In the genomic region with DNA sequence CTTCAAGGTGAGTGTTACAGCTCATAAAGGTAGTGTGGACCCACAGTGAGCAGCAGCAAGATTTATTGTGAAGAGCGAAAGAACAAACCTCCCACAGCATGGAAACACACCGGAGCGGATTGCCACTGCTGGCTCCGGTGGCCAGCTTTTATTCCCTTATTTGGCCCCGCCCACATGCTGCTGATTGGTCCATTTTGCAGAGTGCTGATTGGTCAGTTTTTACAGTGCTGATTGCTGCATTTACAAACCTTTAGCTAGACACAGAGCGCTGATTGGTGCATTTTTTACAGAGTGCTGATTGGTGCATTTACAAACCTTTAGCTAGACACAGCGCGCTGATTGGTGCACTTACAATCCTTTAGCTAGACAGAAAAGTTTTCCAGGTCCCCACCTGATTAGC, we compare ENCODE assay signal across 8 cellular contexts.
DNase-seq lines count a peak whose midpoint lies in the region; ATAC-seq, FAIRE-seq and TF ChIP-seq lines count a peak whose summit lies in the region.
"Not testable (repeated sequence)": the region's sequence is repeated elsewhere in the genome, so short reads cannot be mapped to it uniquely, and the experiment has no call there.

No MANE protein-coding gene starts in this region.

- H3K36me3 ChIP-seq in BLaER1 treated with 17β-estradiol and CSF1 and Interleukin-3, amounts not matched to agents 10 nM and 100 nM; GM12878 (ENCODE audit: control insufficient read depth in 2 of 2, insufficient read depth in 2 of 2, low read length in 1 of 2); upper lobe of left lung: not testable (repeated sequence)

- not testable (repeated sequence) for TF ChIP-seq EP300 in GM12878 (IDR thresholded peaks at IDR 0.05; ENCODE audit: borderline replicate concordance in 1 of 2, control insufficient read depth in 1 of 2, low read depth in 2 of 2, low read length in 2 of 2); upper lobe of left lung (IDR thresholded peaks at IDR 0.05)

- H3K27me3 Mint-ChIP-seq in activated CD4-positive, alpha-beta T cell treated with anti-CD3 and anti-CD28 coated beads, Interleukin-2, amount 10 ng/mL, durations not matched to agents 24 days and 14 days; immature natural killer cell (ENCODE audit: low read depth in 3 of 3): not testable (repeated sequence)
- H3K27me3 Mint-ChIP-seq in activated T-helper 17 cell treated with anti-CD3 and anti-CD28 coated beads, Interleukin-2, amount 50 U/mL, for 72 hours, result peaks cover 31% of the 10 kb centered on the region
- H3K27me3 Mint-ChIP-seq in natural killer cell treated with Interleukin-12 subunit alpha and Interleukin-12 subunit beta and Interleukin-15 and Interleukin-18, amount 100 ng/mL, for 72 hours, result peaks cover 18 to 31% of the 10 kb centered on the region in 2 donors

- in situ Hi-C loops in GM12878 (cut with MboI), result not testable (repeated sequence)

- peaks cover 22% of the 10 kb centered on the region for H3K9me3 Mint-ChIP-seq in activated CD4-positive, alpha-beta T cell treated with anti-CD3 and anti-CD28 coated beads, Interleukin-2, amount 10 ng/mL, durations not matched to agents 24 days and 14 days
- H3K9me3 Mint-ChIP-seq in activated T-helper 17 cell treated with anti-CD3 and anti-CD28 coated beads, Interleukin-2, amount 50 U/mL, for 72 hours; natural killer cell treated with Interleukin-12 subunit alpha and Interleukin-12 subunit beta and Interleukin-15 and Interleukin-18, amount 100 ng/mL, for 72 hours: not testable (repeated sequence)
- peaks cover 2 to 16% (median 7%) of the 10 kb centered on the region in 6 donors for H3K9me3 Mint-ChIP-seq in immature natural killer cell

- not testable (repeated sequence) for TF ChIP-seq RAD21 in GM12878 (IDR thresholded peaks at IDR 0.05; ENCODE audit: insufficient read depth, low read depth, low read length)

- not testable (repeated sequence) for H3K9ac ChIP-seq in BLaER1 treated with 17β-estradiol and CSF1 and Interleukin-3, amounts not matched to agents 10 nM and 100 nM; GM12878 (ENCODE audit: control insufficient read depth, insufficient read depth, low read length)

- CTCF ChIA-PET in GM12878 (lab: Yijun Ruan, JAX), result not testable (repeated sequence)

- SMC1A ChIA-PET in GM12878 (lab: Charles Lee; ENCODE audit: uncharacterized antibody, unreplicated experiment), result interaction anchor here (0.9 kb wide), 1 partner anchor 113 kb away, joined by 3 read pairs; no protein-coding TSS in a partner anchor

- H3K27me3 ChIP-seq in BLaER1 treated with 17β-estradiol and CSF1 and Interleukin-3, amounts not matched to agents 10 nM and 100 nM; GM12878 (replicated peaks in 1 of 2; ENCODE audit: control insufficient read depth in 2 of 2, insufficient read depth in 2 of 2, low read length in 1 of 2); upper lobe of left lung: not testable (repeated sequence)

- peaks cover 26 to 36% (median 33%) of the 10 kb centered on the region in 11 experiments for H3K9me3 ChIP-seq in BLaER1 treated with 17β-estradiol and CSF1 and Interleukin-3, amounts not matched to agents 10 nM and 100 nM (replicated peaks in 1 of 11)
- not testable (repeated sequence) for H3K9me3 ChIP-seq in GM12878 (replicated peaks; ENCODE audit: control insufficient read depth, insufficient read depth, low read length); upper lobe of left lung

- H3K27ac Mint-ChIP-seq in activated CD4-positive, alpha-beta T cell treated with anti-CD3 and anti-CD28 coated beads, Interleukin-2, amount 10 ng/mL, durations not matched to agents 24 days and 14 days; activated T-helper 17 cell treated with anti-CD3 and anti-CD28 coated beads, Interleukin-2, amount 50 U/mL, for 72 hours; immature natural killer cell; natural killer cell treated with Interleukin-12 subunit alpha and Interleukin-12 subunit beta and Interleukin-15 and Interleukin-18, amount 100 ng/mL, for 72 hours: not testable (repeated sequence)

- DNase-seq in NAMALWA (ENCODE audit: low spot score), result peak; percentile 15
- DNase-seq in activated CD4-positive, alpha-beta T cell treated with anti-CD3 and anti-CD28 coated beads, Interleukin-2, amount 10 ng/mL, durations not matched to agents 24 days and 14 days; GM12878 (ENCODE audit: low read depth, low spot score); natural killer cell treated with Interleukin-12 subunit alpha and Interleukin-12 subunit beta and Interleukin-15 and Interleukin-18, amount 100 ng/mL, for 72 hours (ENCODE audit: low spot score); upper lobe of left lung: not testable (repeated sequence)
- DNase-seq in immature natural killer cell, result peak in 1 of 3 donors; percentile 5

- not testable (repeated sequence) for TF ChIP-seq POLR2A in GM12878 (IDR thresholded peaks at IDR 0.05; ENCODE audit: low read depth, low read length)
- peak in 1 of 4 donors; percentile 32 for TF ChIP-seq POLR2A in upper lobe of left lung (IDR thresholded peaks at IDR 0.05)

- intact Hi-C loops in activated CD4-positive, alpha-beta T cell treated with anti-CD3 and anti-CD28 coated beads, Interleukin-2, amount 10 ng/mL, durations not matched to agents 24 days and 14 days (cut with micrococcal nuclease); GM12878 (cut with micrococcal nuclease; ENCODE audit: unreplicated experiment): not testable (repeated sequence)

- peaks cover 16 to 76% (median 42%) of the 10 kb centered on the region in 10 experiments for H3K4me1 ChIP-seq in BLaER1 treated with 17β-estradiol and CSF1 and Interleukin-3, amounts not matched to agents 10 nM and 100 nM
- H3K4me1 ChIP-seq in GM12878 (ENCODE audit: control insufficient read depth, insufficient read depth, low read length), result not testable (repeated sequence)
- peaks cover 22 to 28% (median 24%) of the 10 kb centered on the region in 4 donors for H3K4me1 ChIP-seq in upper lobe of left lung

- 79% methylated on average over 8 of the region's 8 CpGs for WGBS in GM12878 (ENCODE audit: insufficient coverage, insufficient replicate concordance, low lambda C conversion rate, missing lambda C conversion rate)
- 90 to 93% methylated on average over 8 of the region's 8 CpGs for WGBS in upper lobe of left lung, 2 donors

- H3K4me3 Mint-ChIP-seq in activated CD4-positive, alpha-beta T cell treated with anti-CD3 and anti-CD28 coated beads, Interleukin-2, amount 10 ng/mL, durations not matched to agents 24 days and 14 days, result peak overlapping the region; percentile 30
- peak overlapping the region; percentile 12 for H3K4me3 Mint-ChIP-seq in activated T-helper 17 cell treated with anti-CD3 and anti-CD28 coated beads, Interleukin-2, amount 50 U/mL, for 72 hours
- peak overlapping the region; percentile 50 to 78 (median 71) for H3K4me3 Mint-ChIP-seq in immature natural killer cell
- H3K4me3 Mint-ChIP-seq in natural killer cell treated with Interleukin-12 subunit alpha and Interleukin-12 subunit beta and Interleukin-15 and Interleukin-18, amount 100 ng/mL, for 72 hours, result peak overlapping the region; percentile 34

- H3K4me2 ChIP-seq in BLaER1 treated with 17β-estradiol and CSF1 and Interleukin-3, amounts not matched to agents 10 nM and 100 nM, result peak overlapping the region; percentile 20 to 65 (median 50); a peak in 21 of 22 replicates
- H3K4me2 ChIP-seq in GM12878 (ENCODE audit: control insufficient read depth, insufficient read depth), result peak overlapping the region; percentile 1; the same call in 1 of the 2 replicates

- peak overlapping the region in 8 of 11 experiments; percentile 14 to 60 (median 44); a peak in 14 of 22 replicates for H3K27ac ChIP-seq in BLaER1 treated with 17β-estradiol and CSF1 and Interleukin-3, amounts not matched to agents 10 nM and 100 nM
- H3K27ac ChIP-seq in GM12878 (ENCODE audit: control insufficient read depth, insufficient read depth), result not testable (repeated sequence)
- H3K27ac ChIP-seq in upper lobe of left lung, result peak overlapping the region in 3 of 4 donors; percentile 22 to 65 (median 36)

- BruUV-seq in GM12878 (replicated peaks; lab: Mats Ljungman, UMichigan), result not testable (repeated sequence)

- RAD21 ChIA-PET in GM12878 (lab: Charles Lee; ENCODE audit: unreplicated experiment), result not testable (repeated sequence)

- peak overlapping the region in 2 of 10 experiments; percentile 17 to 24; a peak in 3 of 20 replicates for H3K4me3 ChIP-seq in BLaER1 treated with 17β-estradiol and CSF1 and Interleukin-3, amounts not matched to agents 10 nM and 100 nM
- not testable (repeated sequence) for H3K4me3 ChIP-seq in GM12878, upper lobe of left lung

- H3K4me1 Mint-ChIP-seq in activated CD4-positive, alpha-beta T cell treated with anti-CD3 and anti-CD28 coated beads, Interleukin-2, amount 10 ng/mL, durations not matched to agents 24 days and 14 days; activated T-helper 17 cell treated with anti-CD3 and anti-CD28 coated beads, Interleukin-2, amount 50 U/mL, for 72 hours; natural killer cell treated with Interleukin-12 subunit alpha and Interleukin-12 subunit beta and Interleukin-15 and Interleukin-18, amount 100 ng/mL, for 72 hours (ENCODE audit: low read depth in 2 of 2): not testable (repeated sequence)
- peaks cover 7 to 14% of the 10 kb centered on the region in 2 donors for H3K4me1 Mint-ChIP-seq in immature natural killer cell

- H4K20me1 ChIP-seq in BLaER1 treated with 17β-estradiol and CSF1 and Interleukin-3, amounts not matched to agents 10 nM and 100 nM; GM12878 (ENCODE audit: control insufficient read depth, insufficient read depth): not testable (repeated sequence)

- ATAC-seq in activated T-helper 17 cell treated with anti-CD3 and anti-CD28 coated beads, Interleukin-2, amount 50 U/mL, for 72 hours (replicated peaks); GM12878; natural killer cell treated with Interleukin-12 subunit alpha and Interleukin-12 subunit beta and Interleukin-15 and Interleukin-18, amount 100 ng/mL, for 72 hours; upper lobe of left lung (ENCODE audit: low FRiP score in 2 of 2): not testable (repeated sequence)

- not testable (repeated sequence) for H2AFZ ChIP-seq in GM12878 (ENCODE audit: control insufficient read depth, low read depth, low read length)

- TF ChIP-seq CTCF in GM12878 (IDR thresholded peaks at IDR 0.05 in 2 of 3, conservative IDR thresholded peaks at IDR 0.05 in 1 of 3; ENCODE audit: control insufficient read depth in 2 of 3, extremely low read depth in 1 of 3, insufficient read depth in 1 of 3, low read depth in 3 of 3, low read length in 3 of 3); upper lobe of left lung (IDR thresholded peaks at IDR 0.05): not testable (repeated sequence)

- POLR2A ChIA-PET in GM12878 (lab: Charles Lee), result not testable (repeated sequence)

- not testable (repeated sequence) for FAIRE-seq in GM12878 (lab: Jason Lieb, UNC)

- not testable (repeated sequence) for H3K79me2 ChIP-seq in GM12878 (ENCODE audit: control insufficient read depth, insufficient read depth, low read length)

- not testable (repeated sequence) for H3K36me3 Mint-ChIP-seq in activated CD4-positive, alpha-beta T cell treated with anti-CD3 and anti-CD28 coated beads, Interleukin-2, amount 10 ng/mL, durations not matched to agents 24 days and 14 days (ENCODE audit: low read depth); activated T-helper 17 cell treated with anti-CD3 and anti-CD28 coated beads, Interleukin-2, amount 50 U/mL, for 72 hours (ENCODE audit: low read depth); immature natural killer cell; natural killer cell treated with Interleukin-12 subunit alpha and Interleukin-12 subunit beta and Interleukin-15 and Interleukin-18, amount 100 ng/mL, for 72 hours

Comparison
In these comparisons a context has a peak if more than half of its experiments do, and no peak if none do; other contexts are left out.
1. H3K4me3 Mint-ChIP-seq: peak in every context shown above with its lines; median percentile 71 in immature natural killer cell; 34 in natural killer cell treated with Interleukin-12 subunit alpha and Interleukin-12 subunit beta and Interleukin-15 and Interleukin-18, amount 100 ng/mL, for 72 hours; 30 in activated CD4-positive, alpha-beta T cell treated with anti-CD3 and anti-CD28 coated beads, Interleukin-2, amount 10 ng/mL, durations not matched to agents 24 days and 14 days; 12 in activated T-helper 17 cell treated with anti-CD3 and anti-CD28 coated beads, Interleukin-2, amount 50 U/mL, for 72 hours.